ENCODE assay signal across 1 cellular context in genomic region chr15:43792761-43793493, GRCh38.
A peak's percentile ranks its signal among the peaks of the same experiment; 100 is the strongest.
TF ChIP-seq lines count a peak whose summit lies in the region.

No MANE protein-coding gene starts in this region.

TF ChIP-seq in GM12878, 131 proteins besides CTCF, POLR2A, EP300 and RAD21:
- 0 out of 2 replicates have a peak, but pooled peaks have one; percentile 19 for TF ChIP-seq RUNX3 (IDR thresholded peaks at IDR 0.05; ENCODE audit: low read length)
- TF ChIP-seq TARDBP (IDR thresholded peaks at IDR 0.05; ENCODE audit: borderline replicate concordance), result 0 out of 2 replicates have a peak, but pooled peaks have one; percentile 12
- TF ChIP-seq CBX3 (IDR thresholded peaks at IDR 0.05; ENCODE audit: borderline replicate concordance, low read depth), result no peak
- peak; percentile 53; the same call in 1 of the 2 replicates for TF ChIP-seq POLR2AphosphoS5 (IDR thresholded peaks at IDR 0.05; ENCODE audit: low read length)
- TF ChIP-seq NR2F1 (conservative IDR thresholded peaks at IDR 0.05), result 0 out of 2 replicates have a peak, but pooled peaks have one; percentile 13
- TF ChIP-seq TCF3 (IDR thresholded peaks at IDR 0.05; ENCODE audit: borderline replicate concordance, insufficient read depth, low read depth, low read length), result no peak
- 0 out of 2 replicates have a peak, but pooled peaks have one; percentile 8 for TF ChIP-seq DPF2 (IDR thresholded peaks at IDR 0.05)
- TF ChIP-seq NKRF (conservative IDR thresholded peaks at IDR 0.05), result 0 out of 2 replicates have a peak, but pooled peaks have one; percentile 19
- TF ChIP-seq EGR1 (IDR thresholded peaks at IDR 0.05; ENCODE audit: borderline replicate concordance in 1 of 2, low read depth in 2 of 2, low read length in 2 of 2), result peak in 1 of 2 experiments; percentile 59; a peak in 2 of 3 replicates
- TF ChIP-seq USF1 (IDR thresholded peaks at IDR 0.05; ENCODE audit: borderline replicate concordance, extremely low read length, insufficient read depth, low read depth, low read length), result no peak
- TF ChIP-seq TAF1 (IDR thresholded peaks at IDR 0.05; ENCODE audit: borderline replicate concordance, low read depth, low read length), result 0 out of 2 replicates have a peak, but pooled peaks have one; percentile 6
- no peak for TF ChIP-seq E2F4 (IDR thresholded peaks at IDR 0.05; ENCODE audit: low read depth, low read length)
- TF ChIP-seq NR2C1 (IDR thresholded peaks at IDR 0.05), result no peak
